In genomic region chr17:51299859-51300258, GRCh38 we compare ENCODE assay signal across 14 cellular contexts. TPM values are rescaled to one million over a fixed set of nuclear protein-coding genes. Genes with fewer than 3 reads are reported as not detected.
DNase-seq lines count a peak whose midpoint lies in the region; ATAC-seq, FAIRE-seq and TF ChIP-seq lines count a peak whose summit lies in the region.
"Had no signal": no experiment of that assay in that cellular context is flagged by ENCODE, and none has a peak within 500 bp of the region (broad histone marks: within the 10 kb centered on the region; RNA-seq: fewer than 3 reads in every experiment).

No MANE protein-coding gene starts in this region.

- no peak for TF ChIP-seq CTCF in activated CD8-positive, alpha-beta T cell treated with anti-CD3 and anti-CD28 coated beads for 36 hours (IDR thresholded peaks at IDR 0.05)
- TF ChIP-seq CTCF in heart right ventricle (IDR thresholded peaks at IDR 0.05) = no peak

- peak; percentile 23 for FAIRE-seq in H54 (lab: Jason Lieb, UNC)

- no peak overlapping the region for H3K4me3 Mint-ChIP-seq in activated CD8-positive, alpha-beta T cell treated with anti-CD3 and anti-CD28 coated beads for 36 hours
- no peak overlapping the region for H3K4me3 Mint-ChIP-seq in activated CD8-positive, alpha-beta T cell treated with anti-CD3 and anti-CD28 coated beads, Interleukin-2, amount 10 ng/mL, durations not matched to agents 7 days and 5 days
- H3K4me3 Mint-ChIP-seq in activated T-helper 17 cell treated with anti-CD3 and anti-CD28 coated beads, Interleukin-2, amount 50 U/mL, for 72 hours = no peak overlapping the region
- H3K4me3 Mint-ChIP-seq in stimulated activated effector memory CD8-positive, alpha-beta T cell treated with anti-CD3 and anti-CD28 coated beads, Interleukin-12 subunit alpha, Interleukin-12 subunit beta, amount 100 ng/mL, for 72 hours = no peak overlapping the region
- H3K4me3 Mint-ChIP-seq in T-helper 17 cell = no peak overlapping the region
- H3K4me3 Mint-ChIP-seq: CD14-positive monocyte; CD4-positive, alpha-beta memory T cell had no signal

- H3K4me1 ChIP-seq in heart right ventricle = no peaks in the 10 kb centered on the region
- H3K4me1 ChIP-seq: BLaER1 had no signal

- no peak for ATAC-seq in activated CD8-positive, alpha-beta T cell treated with anti-CD3 and anti-CD28 coated beads for 36 hours
- no peak for ATAC-seq in activated CD8-positive, alpha-beta T cell treated with anti-CD3 and anti-CD28 coated beads, Interleukin-2, amount 10 ng/mL, durations not matched to agents 7 days and 5 days
- ATAC-seq in activated T-helper 17 cell treated with anti-CD3 and anti-CD28 coated beads, Interleukin-2, amount 50 U/mL, for 72 hours (replicated peaks) = no peak
- ATAC-seq in stimulated activated effector memory CD8-positive, alpha-beta T cell treated with anti-CD3 and anti-CD28 coated beads, Interleukin-12 subunit alpha, Interleukin-12 subunit beta, amount 100 ng/mL, for 72 hours = no peak
- ATAC-seq in T-helper 17 cell (no peak), heart right ventricle (no peak)

- H3K9me3 ChIP-seq in T-helper 17 cell (ENCODE audit: control insufficient read depth, low read length, poor library complexity, severe bottlenecking) (no peaks in the 10 kb centered on the region), heart right ventricle (no peaks in the 10 kb centered on the region)

- H3K36me3 ChIP-seq in heart right ventricle = peaks cover 0 to 38% (median 3%) of the 10 kb centered on the region in 9 donors

- intact Hi-C loops in activated CD8-positive, alpha-beta T cell treated with anti-CD3 and anti-CD28 coated beads for 36 hours (cut with micrococcal nuclease) = no loop called here
- intact Hi-C loops in heart right ventricle (cut with DNase I) = loop anchor here in 4 of 10 donors (5.0 to 10.0 kb wide), 3 partner anchors 235 to 807 kb away; no protein-coding TSS in a partner anchor

- H3K4me1 Mint-ChIP-seq in activated CD8-positive, alpha-beta T cell treated with anti-CD3 and anti-CD28 coated beads for 36 hours (ENCODE audit: low read depth) = peaks cover 3% of the 10 kb centered on the region
- peaks cover 8% of the 10 kb centered on the region for H3K4me1 Mint-ChIP-seq in activated CD8-positive, alpha-beta T cell treated with anti-CD3 and anti-CD28 coated beads, Interleukin-2, amount 10 ng/mL, durations not matched to agents 7 days and 5 days (ENCODE audit: low read depth)
- H3K4me1 Mint-ChIP-seq in activated T-helper 17 cell treated with anti-CD3 and anti-CD28 coated beads, Interleukin-2, amount 50 U/mL, for 72 hours = peaks cover 4% of the 10 kb centered on the region
- no peaks in the 10 kb centered on the region for H3K4me1 Mint-ChIP-seq in stimulated activated effector memory CD8-positive, alpha-beta T cell treated with anti-CD3 and anti-CD28 coated beads, Interleukin-12 subunit alpha, Interleukin-12 subunit beta, amount 100 ng/mL, for 72 hours
- H3K4me1 Mint-ChIP-seq in T-helper 17 cell = peaks cover 2% of the 10 kb centered on the region
- H3K4me1 Mint-ChIP-seq: CD14-positive monocyte had no signal

- H3K27me3 ChIP-seq in heart right ventricle = no peaks in the 10 kb centered on the region
- H3K27me3 ChIP-seq: BLaER1 had no signal

- H3K27ac ChIP-seq in heart right ventricle = no peak overlapping the region
- H3K27ac ChIP-seq: 22Rv1, BLaER1, GM23248 had no signal

- CTCF ChIA-PET in activated CD8-positive, alpha-beta T cell treated with anti-CD3 and anti-CD28 coated beads for 36 hours (lab: Charles Lee) = interaction anchor here (0.7 to 2.3 kb wide), 3 partner anchors 10 to 242 kb away, joined by 3 to 13 read pairs (median 10); no protein-coding TSS in a partner anchor
- CTCF ChIA-PET in activated CD8-positive, alpha-beta T cell treated with anti-CD3 and anti-CD28 coated beads, Interleukin-2, amount 10 ng/mL, durations not matched to agents 7 days and 5 days (lab: Charles Lee) = interaction anchor here (0.6 to 4.3 kb wide), 7 partner anchors 9 to 237 kb away, joined by 3 to 25 read pairs (median 3); no protein-coding TSS in a partner anchor

- WGBS in heart right ventricle, 2 donors = 93% methylated on average over 4 of the region's 4 CpGs

- peaks cover 10% of the 10 kb centered on the region for H3K36me3 Mint-ChIP-seq in activated CD8-positive, alpha-beta T cell treated with anti-CD3 and anti-CD28 coated beads for 36 hours (ENCODE audit: low read depth)
- peaks cover 13% of the 10 kb centered on the region for H3K36me3 Mint-ChIP-seq in activated CD8-positive, alpha-beta T cell treated with anti-CD3 and anti-CD28 coated beads, Interleukin-2, amount 10 ng/mL, durations not matched to agents 7 days and 5 days (ENCODE audit: low read depth)
- H3K36me3 Mint-ChIP-seq in activated T-helper 17 cell treated with anti-CD3 and anti-CD28 coated beads, Interleukin-2, amount 50 U/mL, for 72 hours (ENCODE audit: low read depth) = peaks cover 44% of the 10 kb centered on the region
- H3K36me3 Mint-ChIP-seq in stimulated activated effector memory CD8-positive, alpha-beta T cell treated with anti-CD3 and anti-CD28 coated beads, Interleukin-12 subunit alpha, Interleukin-12 subunit beta, amount 100 ng/mL, for 72 hours = peaks cover 30% of the 10 kb centered on the region
- peaks cover 3% of the 10 kb centered on the region for H3K36me3 Mint-ChIP-seq in T-helper 17 cell (ENCODE audit: low read depth)

- DNase-seq in activated CD8-positive, alpha-beta T cell treated with anti-CD3 and anti-CD28 coated beads for 36 hours = no peak
- DNase-seq in activated CD8-positive, alpha-beta T cell treated with anti-CD3 and anti-CD28 coated beads, Interleukin-2, amount 10 ng/mL, durations not matched to agents 7 days and 5 days = no peak
- no peak for DNase-seq in H54 (ENCODE audit: insufficient read length, low spot score)
- no peak for DNase-seq in stimulated activated effector memory CD8-positive, alpha-beta T cell treated with anti-CD3 and anti-CD28 coated beads, Interleukin-12 subunit alpha, Interleukin-12 subunit beta, amount 100 ng/mL, for 72 hours (ENCODE audit: low spot score in 2 of 2)
- DNase-seq in T-helper 17 cell = no peak
- DNase-seq in heart right ventricle = no peak
- DNase-seq: CD4-positive, alpha-beta memory T cell; DMS79 treated with DMSO at 0.1 percent for 48 hours; GF-D8; GM23248 had no signal

- peak overlapping the region; percentile 34 for H3K27ac Mint-ChIP-seq in activated CD8-positive, alpha-beta T cell treated with anti-CD3 and anti-CD28 coated beads for 36 hours
- H3K27ac Mint-ChIP-seq in activated CD8-positive, alpha-beta T cell treated with anti-CD3 and anti-CD28 coated beads, Interleukin-2, amount 10 ng/mL, durations not matched to agents 7 days and 5 days = no peak overlapping the region
- peak overlapping the region; percentile 36 for H3K27ac Mint-ChIP-seq in activated T-helper 17 cell treated with anti-CD3 and anti-CD28 coated beads, Interleukin-2, amount 50 U/mL, for 72 hours
- peak overlapping the region; percentile 41 for H3K27ac Mint-ChIP-seq in stimulated activated effector memory CD8-positive, alpha-beta T cell treated with anti-CD3 and anti-CD28 coated beads, Interleukin-12 subunit alpha, Interleukin-12 subunit beta, amount 100 ng/mL, for 72 hours
- H3K27ac Mint-ChIP-seq in T-helper 17 cell = no peak overlapping the region

- no peak for TF ChIP-seq POLR2A in H54 (IDR thresholded peaks at IDR 0.05; ENCODE audit: low read depth, low read length)

- no peaks in the 10 kb centered on the region for H3K9me3 Mint-ChIP-seq in activated CD8-positive, alpha-beta T cell treated with anti-CD3 and anti-CD28 coated beads for 36 hours
- no peaks in the 10 kb centered on the region for H3K9me3 Mint-ChIP-seq in activated CD8-positive, alpha-beta T cell treated with anti-CD3 and anti-CD28 coated beads, Interleukin-2, amount 10 ng/mL, durations not matched to agents 7 days and 5 days (ENCODE audit: insufficient read depth)
- no peaks in the 10 kb centered on the region for H3K9me3 Mint-ChIP-seq in activated T-helper 17 cell treated with anti-CD3 and anti-CD28 coated beads, Interleukin-2, amount 50 U/mL, for 72 hours
- H3K9me3 Mint-ChIP-seq in stimulated activated effector memory CD8-positive, alpha-beta T cell treated with anti-CD3 and anti-CD28 coated beads, Interleukin-12 subunit alpha, Interleukin-12 subunit beta, amount 100 ng/mL, for 72 hours = no peaks in the 10 kb centered on the region

- H3K4me3 ChIP-seq in heart right ventricle = no peak overlapping the region
- H3K4me3 ChIP-seq: BLaER1, GM23248 had no signal

- POLR2A ChIA-PET in activated CD8-positive, alpha-beta T cell treated with anti-CD3 and anti-CD28 coated beads for 36 hours (lab: Charles Lee) = no interaction called here
- POLR2A ChIA-PET in activated CD8-positive, alpha-beta T cell treated with anti-CD3 and anti-CD28 coated beads, Interleukin-2, amount 10 ng/mL, durations not matched to agents 7 days and 5 days (lab: Charles Lee) = no interaction called here

- H3K27me3 Mint-ChIP-seq in activated CD8-positive, alpha-beta T cell treated with anti-CD3 and anti-CD28 coated beads for 36 hours = no peaks in the 10 kb centered on the region
- no peaks in the 10 kb centered on the region for H3K27me3 Mint-ChIP-seq in activated CD8-positive, alpha-beta T cell treated with anti-CD3 and anti-CD28 coated beads, Interleukin-2, amount 10 ng/mL, durations not matched to agents 7 days and 5 days (ENCODE audit: low read depth)
- no peaks in the 10 kb centered on the region for H3K27me3 Mint-ChIP-seq in activated T-helper 17 cell treated with anti-CD3 and anti-CD28 coated beads, Interleukin-2, amount 50 U/mL, for 72 hours
- H3K27me3 Mint-ChIP-seq in T-helper 17 cell = no peaks in the 10 kb centered on the region
- H3K27me3 Mint-ChIP-seq: CD4-positive, alpha-beta memory T cell had no signal

RNA-seq across cellular contexts. Expression of gene UTP18, which starts 39.5 kb away (rescaled TPM):
- total RNA-seq in activated CD8-positive, alpha-beta T cell treated with anti-CD3 and anti-CD28 coated beads for 36 hours = 10 to 100 TPM; 61.9 to 67.9 TPM
- 10 to 100 TPM; 47.4 to 52.1 TPM for total RNA-seq in activated CD8-positive, alpha-beta T cell treated with anti-CD3 and anti-CD28 coated beads, Interleukin-2, amount 10 ng/mL, durations not matched to agents 7 days and 5 days
- total RNA-seq in activated T-helper 17 cell treated with anti-CD3 and anti-CD28 coated beads, Interleukin-2, amount 50 U/mL, for 72 hours = 10 to 100 TPM; 37.5 to 66.2 TPM
- total RNA-seq in T-helper 17 cell (10 to 100 TPM; 49.3 to 54.1 TPM), heart right ventricle (10 to 100 TPM in 2 of 10 donors, 1 to 10 TPM in 8; 4.8 to 13.4 (median 8.0) TPM)
- 10 to 100 TPM in 1 of 2 donors, 1 to 10 TPM in 1; 9.7 to 12.0 TPM for polyA plus RNA-seq in heart right ventricle

RNA-seq across cellular contexts. Expression of gene MBTD1, which starts 40.0 kb away (rescaled TPM):
- 10 to 100 TPM in 1 of 2 experiments, 1 to 10 TPM in 1; 7.0 to 10.2 TPM for total RNA-seq in activated CD8-positive, alpha-beta T cell treated with anti-CD3 and anti-CD28 coated beads for 36 hours
- 10 to 100 TPM; 10.4 to 11.4 TPM for total RNA-seq in activated CD8-positive, alpha-beta T cell treated with anti-CD3 and anti-CD28 coated beads, Interleukin-2, amount 10 ng/mL, durations not matched to agents 7 days and 5 days
- 10 to 100 TPM; 10.7 to 17.2 TPM for total RNA-seq in activated T-helper 17 cell treated with anti-CD3 and anti-CD28 coated beads, Interleukin-2, amount 50 U/mL, for 72 hours
- 10 to 100 TPM; 27.5 to 33.7 TPM for total RNA-seq in T-helper 17 cell
- 1 to 10 TPM; 4.7 to 8.4 (median 6.9) TPM for total RNA-seq in heart right ventricle
- 10 to 100 TPM in 1 of 2 donors, 1 to 10 TPM in 1; 1.8 to 11.4 TPM for polyA plus RNA-seq in heart right ventricle

Comparison
In these comparisons a context has a peak if more than half of its experiments do, and no peak if none do; other contexts are left out.
1. H3K27ac Mint-ChIP-seq: peak in activated CD8-positive, alpha-beta T cell treated with anti-CD3 and anti-CD28 coated beads for 36 hours (single experiment), activated T-helper 17 cell treated with anti-CD3 and anti-CD28 coated beads, Interleukin-2, amount 50 U/mL, for 72 hours (single experiment) and stimulated activated effector memory CD8-positive, alpha-beta T cell treated with anti-CD3 and anti-CD28 coated beads, Interleukin-12 subunit alpha, Interleukin-12 subunit beta, amount 100 ng/mL, for 72 hours (single experiment); none in activated CD8-positive, alpha-beta T cell treated with anti-CD3 and anti-CD28 coated beads, Interleukin-2, amount 10 ng/mL, durations not matched to agents 7 days and 5 days (single experiment) and T-helper 17 cell (single experiment).